ENCODE assay signal across 8 cellular contexts in genomic region chr11:73141309-73142127, GRCh38. TPM values are rescaled to one million over a fixed set of nuclear protein-coding genes. Genes with fewer than 3 reads are reported as not detected.
DNase-seq lines count a peak whose midpoint lies in the region; ATAC-seq and TF ChIP-seq lines count a peak whose summit lies in the region.

No MANE protein-coding gene starts in this region.

- peaks cover 5% of the 10 kb centered on the region; the same call in 1 of the 2 replicates for H3K4me1 ChIP-seq in BE2C
- peaks cover 0 to 35% (median 11%) of the 10 kb centered on the region in 4 donors for H3K4me1 ChIP-seq in Peyer's patch
- peaks cover 20% of the 10 kb centered on the region for H3K4me1 ChIP-seq in osteoblast (ENCODE audit: insufficient read depth, low read length)
- peaks cover 9 to 45% (median 17%) of the 10 kb centered on the region in 4 donors for H3K4me1 ChIP-seq in transverse colon

- ATAC-seq in GM18907 (IDR thresholded peaks at IDR 0.05; ENCODE audit: unreplicated experiment) (peak; percentile 31), HG03439 (IDR thresholded peaks at IDR 0.05; ENCODE audit: unreplicated experiment) (peak; percentile 30)

- peak; percentile 83 for DNase-seq in BE2C
- peak; percentile 63 to 84 (median 82) for DNase-seq in Peyer's patch
- peak; percentile 66 for DNase-seq in activated naive CD4-positive, alpha-beta T cell treated with anti-CD3 and anti-CD28 coated beads, Interleukin-2, amount 50 U/mL, for 16 hours
- peak; percentile 74 for DNase-seq in glomerular visceral epithelial cell (ENCODE audit: extremely low spot score)
- peak; percentile 93 for DNase-seq in osteoblast (ENCODE audit: insufficient read length, low spot score, missing footprints)
- peak; percentile 76 for DNase-seq in transverse colon

- TF ChIP-seq CTCF in BE2C (IDR thresholded peaks at IDR 0.05; ENCODE audit: low read depth, low read length) (no peak), Peyer's patch (IDR thresholded peaks at IDR 0.05) (peak in 1 of 6 experiments; percentile 4), osteoblast (IDR thresholded peaks at IDR 0.05; ENCODE audit: extremely low read depth, low read depth, low read length) (no peak), transverse colon (IDR thresholded peaks at IDR 0.05) (no peak)

- H3K9me3 ChIP-seq in BE2C (no peaks in the 10 kb centered on the region), Peyer's patch (no peaks in the 10 kb centered on the region), osteoblast (ENCODE audit: low read depth, low read length) (no peaks in the 10 kb centered on the region), transverse colon (no peaks in the 10 kb centered on the region)

- H3K36me3 ChIP-seq in BE2C (no peaks in the 10 kb centered on the region; the same call in 1 of the 2 replicates), Peyer's patch (no peaks in the 10 kb centered on the region), osteoblast (ENCODE audit: insufficient read depth, low read length) (peaks cover 13% of the 10 kb centered on the region), transverse colon (no peaks in the 10 kb centered on the region)

- H4K20me1 ChIP-seq in osteoblast (ENCODE audit: insufficient read depth, low read length): peaks cover 15% of the 10 kb centered on the region

- H2AFZ ChIP-seq in osteoblast (ENCODE audit: low read length): peak overlapping the region; percentile 84

- no peaks in the 10 kb centered on the region for H3K27me3 ChIP-seq in BE2C
- no peaks in the 10 kb centered on the region for H3K27me3 ChIP-seq in Peyer's patch
- no peaks in the 10 kb centered on the region for H3K27me3 ChIP-seq in osteoblast (ENCODE audit: insufficient read depth, low read length)
- H3K27me3 ChIP-seq in transverse colon: no peaks in the 10 kb centered on the region

- TF ChIP-seq EP300 in transverse colon (IDR thresholded peaks at IDR 0.05; ENCODE audit: low read depth): no peak

- H3K79me2 ChIP-seq in osteoblast (ENCODE audit: insufficient read depth, low read length): peaks cover 53% of the 10 kb centered on the region

- intact Hi-C loops in transverse colon (cut with DNase I; ENCODE audit: low total_unique reads): loop anchor here (5.0 kb wide), 1 partner anchor 36 kb away; no protein-coding TSS in a partner anchor

- WGBS in transverse colon (ENCODE audit: low coverage in 1 of 2), 2 donors: 0% methylated on average over 58 of the region's 71 CpGs; no CpG with 5 or more reads in 1 of the 2 donors

- peak overlapping the region; percentile 90 for H3K4me3 ChIP-seq in BE2C (ENCODE audit: low read depth, low read length)
- peak overlapping the region; percentile 82 to 94 (median 88) for H3K4me3 ChIP-seq in Peyer's patch
- peak overlapping the region; percentile 93 for H3K4me3 ChIP-seq in osteoblast (ENCODE audit: insufficient read depth, low read length)
- H3K4me3 ChIP-seq in transverse colon: peak overlapping the region; percentile 70 to 81 (median 76)

- TF ChIP-seq POLR2A in Peyer's patch (IDR thresholded peaks at IDR 0.05) (peak in 1 of 2 donors; percentile 10), transverse colon (IDR thresholded peaks at IDR 0.05) (no peak)

- in situ Hi-C loops in transverse colon (cut with MboI; ENCODE audit: low pct_ligation_motif_present in 1 of 4, low pct_unique_long_range_greater_than_20kb in 1 of 4, low sequenced_read_pairs in 3 of 4): no loop called here

- peak overlapping the region; percentile 92 for H3K4me2 ChIP-seq in osteoblast (ENCODE audit: insufficient read depth, low read length)

- H3K27ac ChIP-seq in Peyer's patch: peak overlapping the region; percentile 90 to 99 (median 96)
- H3K27ac ChIP-seq in osteoblast (ENCODE audit: low read depth, low read length): peak overlapping the region; percentile 67
- peak overlapping the region; percentile 93 to 98 (median 96) for H3K27ac ChIP-seq in transverse colon

RNA-seq across cellular contexts. Expression of gene FCHSD2, which starts 0.6 kb away (rescaled TPM):
- 11.7 TPM for polyA plus RNA-seq in BE2C (2012; ENCODE audit: insufficient read depth, insufficient read length, low read depth)
- 10 to 100 TPM in 3 of 4 donors, 1 to 10 TPM in 1; 6.7 to 95.7 (median 10.2) TPM for total RNA-seq in Peyer's patch
- 34.0 and 38.0 TPM in 2 replicates for total RNA-seq in osteoblast
- total RNA-seq in transverse colon: 10 to 100 TPM in 3 of 4 donors, 1 to 10 TPM in 1; 9.1 to 15.9 (median 15.0) TPM

Comparison
In these comparisons a context has a peak if more than half of its experiments do, and no peak if none do; other contexts are left out.
1. Peak in every context shown above with its lines: DNase-seq, ATAC-seq, H3K4me3 ChIP-seq and H3K27ac ChIP-seq.